In genomic region chr9:130039504-130040147, GRCh38 we compare ENCODE assay signal across 7 cellular contexts. TPM values are rescaled to one million over a fixed set of nuclear protein-coding genes. Genes with fewer than 3 reads are reported as not detected.
DNase-seq lines count a peak whose midpoint lies in the region; FAIRE-seq and TF ChIP-seq lines count a peak whose summit lies in the region.

No MANE protein-coding gene starts in this region.

- H3K27me3 ChIP-seq in astrocyte (ENCODE audit: insufficient read depth, low read length) (no peaks in the 10 kb centered on the region), osteoblast (ENCODE audit: insufficient read depth, low read length) (no peaks in the 10 kb centered on the region)

- no peaks in the 10 kb centered on the region for H3K27me3 Mint-ChIP-seq in astrocyte (ENCODE audit: low read depth, unreplicated experiment)

- H4K20me1 ChIP-seq in astrocyte (ENCODE audit: insufficient read depth, low read length) (peaks cover 58% of the 10 kb centered on the region), osteoblast (ENCODE audit: insufficient read depth, low read length) (peaks cover 32% of the 10 kb centered on the region)

- no peak overlapping the region for H3K27ac Mint-ChIP-seq in astrocyte (ENCODE audit: unreplicated experiment)

- TF ChIP-seq CTCF in astrocyte (IDR thresholded peaks at IDR 0.05; ENCODE audit: insufficient read depth, low read depth, low read length): no peak
- TF ChIP-seq CTCF in osteoblast (IDR thresholded peaks at IDR 0.05; ENCODE audit: extremely low read depth, low read depth, low read length): peak; percentile 24

- no peaks in the 10 kb centered on the region for H3K9me3 ChIP-seq in astrocyte (ENCODE audit: insufficient read depth, low read depth, low read length)
- no peaks in the 10 kb centered on the region for H3K9me3 ChIP-seq in osteoblast (ENCODE audit: low read depth, low read length)

- H3K9ac ChIP-seq in astrocyte (ENCODE audit: low read length): no peak overlapping the region

- H3K4me3 ChIP-seq in astrocyte (ENCODE audit: insufficient read depth, low read depth, low read length): no peak overlapping the region
- H3K4me3 ChIP-seq in osteoblast (ENCODE audit: insufficient read depth, low read length): no peak overlapping the region

- in situ Hi-C loops in KBM-7 (cut with MboI; ENCODE audit: low pct_unique_long_range_greater_than_20kb, low sequenced_read_pairs): no loop called here
- in situ Hi-C loops in ACHN (cut with HindIII; ENCODE audit: low pct_ligation_motif_present, low pct_unique_long_range_greater_than_20kb, low sequenced_read_pairs): no loop called here

- peaks cover 26% of the 10 kb centered on the region for H3K4me1 ChIP-seq in astrocyte (ENCODE audit: insufficient read depth, low read length)
- peaks cover 32% of the 10 kb centered on the region for H3K4me1 ChIP-seq in osteoblast (ENCODE audit: insufficient read depth, low read length)

- H2AFZ ChIP-seq in astrocyte (ENCODE audit: low read depth, low read length): no peak overlapping the region
- no peak overlapping the region for H2AFZ ChIP-seq in osteoblast (ENCODE audit: low read length)

- no peak overlapping the region for H3K4me2 ChIP-seq in astrocyte (ENCODE audit: low read length)
- no peak overlapping the region for H3K4me2 ChIP-seq in osteoblast (ENCODE audit: insufficient read depth, low read length)

- no peaks in the 10 kb centered on the region for H3K9me3 Mint-ChIP-seq in astrocyte (ENCODE audit: unreplicated experiment)

- H3K36me3 ChIP-seq in astrocyte (ENCODE audit: insufficient read depth, low read length) (no peaks in the 10 kb centered on the region), osteoblast (ENCODE audit: insufficient read depth, low read length) (no peaks in the 10 kb centered on the region)

- H3K27ac ChIP-seq in astrocyte (ENCODE audit: low read depth, low read length) (no peak overlapping the region), osteoblast (ENCODE audit: low read depth, low read length) (no peak overlapping the region)

- peaks cover 2% of the 10 kb centered on the region for H3K36me3 Mint-ChIP-seq in astrocyte (ENCODE audit: low read depth, unreplicated experiment)

- DNase-seq in GM18507 (ENCODE audit: extremely low spot score, insufficient read length, low read depth): no peak
- DNase-seq in KBM-7: peak; percentile 63
- DNase-seq in astrocyte (ENCODE audit: low read depth): no peak
- peak; percentile 32 for DNase-seq in osteoblast (ENCODE audit: insufficient read length, low spot score, missing footprints)
- DNase-seq in ACHN: no peak
- no peak for DNase-seq in NCI-H2171 (lab: John Stamatoyannopoulos, UW)
- DNase-seq in stimulated activated CD4-positive, alpha-beta T cell treated with anti-CD3 and anti-CD28 coated beads, Interleukin-2, amount 100 ng/mL, for 24 hours: no peak

- H3K4me3 Mint-ChIP-seq in astrocyte (ENCODE audit: unreplicated experiment): peak overlapping the region; percentile 57

- peak; percentile 86 for FAIRE-seq in GM18507 (lab: Jason Lieb, UNC)
- no peak for FAIRE-seq in astrocyte (lab: Jason Lieb, UNC)

- peaks cover 24% of the 10 kb centered on the region for H3K4me1 Mint-ChIP-seq in astrocyte (ENCODE audit: low read depth, unreplicated experiment)

- peaks cover 40% of the 10 kb centered on the region for H3K79me2 ChIP-seq in astrocyte (ENCODE audit: insufficient read depth, low read length)
- H3K79me2 ChIP-seq in osteoblast (ENCODE audit: insufficient read depth, low read length): peaks cover 59% of the 10 kb centered on the region

RNA-seq across cellular contexts. Expression of gene FNBP1, which starts 3.4 kb away (rescaled TPM):
- total RNA-seq in astrocyte (60.9 and 63.5 TPM in 2 replicates), osteoblast (31.8 and 35.9 TPM in 2 replicates)

RNA-seq across cellular contexts. Expression of gene GPR107, which starts 14.1 kb away (rescaled TPM):
- total RNA-seq in astrocyte (58.7 and 62.3 TPM in 2 replicates), osteoblast (25.3 and 30.1 TPM in 2 replicates)

Comparison
In these comparisons a context has a peak if more than half of its experiments do, and no peak if none do; other contexts are left out.
1. DNase-seq: peak in KBM-7 (single experiment) and osteoblast (single experiment); none in GM18507 (single experiment), astrocyte (single experiment), ACHN (single experiment), NCI-H2171 (single experiment) and stimulated activated CD4-positive, alpha-beta T cell treated with anti-CD3 and anti-CD28 coated beads, Interleukin-2, amount 100 ng/mL, for 24 hours (0 of 2).